Comparison of ENCODE assay signal across 1 cellular context in genomic region chr16:17149904-17150483, GRCh38.
A peak's percentile ranks its signal among the peaks of the same experiment; 100 is the strongest.
TF ChIP-seq lines count a peak whose summit lies in the region.

No MANE protein-coding gene starts in this region.

TF ChIP-seq in HCT116, 20 proteins besides CTCF, POLR2A, EP300 and RAD21 (continued from another document):
- TF ChIP-seq ZBTB33 (IDR thresholded peaks at IDR 0.05; ENCODE audit: extremely low read depth, insufficient replicate concordance, low read length) (no peak), TCF7L2 (IDR thresholded peaks at IDR 0.05; ENCODE audit: borderline replicate concordance, extremely low read depth, insufficient read depth, insufficient read length) (no peak), ZNF274 (IDR thresholded peaks at IDR 0.05; ENCODE audit: low read depth, low read length) (no peak), CEBPB (IDR thresholded peaks at IDR 0.05; ENCODE audit: low read depth) (peak; percentile 33), SRF (IDR thresholded peaks at IDR 0.05; ENCODE audit: low read depth) (no peak), EZH2phosphoT487 (IDR thresholded peaks at IDR 0.05; ENCODE audit: borderline replicate concordance) (no peak), SIN3A (IDR thresholded peaks at IDR 0.05; ENCODE audit: low read depth) (no peak), ZFX (IDR thresholded peaks at IDR 0.05) (no peak)
